Comparison of ENCODE assay signal across 11 cellular contexts in genomic region chr19:38661996-38662395, GRCh38. TPM values are rescaled to one million over a fixed set of nuclear protein-coding genes. Genes with fewer than 3 reads are reported as not detected.
A peak's percentile ranks its signal among the peaks of the same experiment; 100 is the strongest.
DNase-seq lines count a peak whose midpoint lies in the region; ATAC-seq, FAIRE-seq and TF ChIP-seq lines count a peak whose summit lies in the region.
"Had no signal": no experiment of that assay in that cellular context is flagged by ENCODE, and none has a peak within 500 bp of the region (broad histone marks: within the 10 kb centered on the region; RNA-seq: fewer than 3 reads in every experiment).

No MANE protein-coding gene starts in this region.

- TF ChIP-seq CTCF in HL-60 (IDR thresholded peaks at IDR 0.05; ENCODE audit: insufficient read depth, low read length) (no peak), VCaP (conservative IDR thresholded peaks at IDR 0.05) (no peak), keratinocyte (optimal IDR thresholded peaks at IDR 0.05 in 1 of 3, IDR thresholded peaks at IDR 0.05 in 1 of 3, conservative IDR thresholded peaks at IDR 0.05 in 1 of 3; ENCODE audit: extremely low read depth in 1 of 3, insufficient read depth in 2 of 3, low read length in 3 of 3) (no peak), spleen (IDR thresholded peaks at IDR 0.05 in 8 of 11, conservative IDR thresholded peaks at IDR 0.05 in 3 of 11) (no peak)

- H3K4me1 ChIP-seq in keratinocyte (ENCODE audit: control insufficient read depth, extremely low read depth, insufficient read depth, low read length) (peaks cover 94% of the 10 kb centered on the region), spleen (peaks cover 73 to 100% (median 99%) of the 10 kb centered on the region in 6 donors)

- H3K9ac ChIP-seq in keratinocyte (ENCODE audit: control insufficient read depth, extremely low read depth, insufficient read depth, low read length), result peak overlapping the region; percentile 16

- H3K9me3 ChIP-seq in keratinocyte (ENCODE audit: control insufficient read depth, low read depth, low read length) (no peaks in the 10 kb centered on the region), spleen (no peaks in the 10 kb centered on the region)

- H3K4me2 ChIP-seq in keratinocyte (ENCODE audit: control insufficient read depth, extremely low read depth, insufficient read depth, low read depth, low read length), result peak overlapping the region; percentile 22

- ATAC-seq in HG02763 (IDR thresholded peaks at IDR 0.05; ENCODE audit: unreplicated experiment), result no peak
- ATAC-seq: activated CD4-positive, CD25-positive, alpha-beta regulatory T cell treated with anti-CD3 and anti-CD28 coated beads, Interleukin-2, amount 50 U/mL, for 24 hours had no signal

- no peak overlapping the region for H2AFZ ChIP-seq in keratinocyte (ENCODE audit: control insufficient read depth, low read length)

- no peak for TF ChIP-seq POLR2A in spleen (IDR thresholded peaks at IDR 0.05)
- TF ChIP-seq POLR2A in GM12892 (IDR thresholded peaks at IDR 0.05; ENCODE audit: low read depth, low read length), result no peak

- intact Hi-C loops in spleen (cut with DNase I; ENCODE audit: low total_unique reads), result no loop called here

- peaks cover 79% of the 10 kb centered on the region for H3K79me2 ChIP-seq in keratinocyte (ENCODE audit: control insufficient read depth, insufficient read depth, low read length)

- H3K4me3 ChIP-seq in HL-60 (replicated peaks; ENCODE audit: insufficient read depth, low read length), result no peak overlapping the region
- H3K4me3 ChIP-seq in keratinocyte (ENCODE audit: control insufficient read depth in 2 of 3, extremely low read depth in 1 of 3, insufficient read depth in 2 of 3, low read depth in 1 of 3, low read length in 3 of 3), result no peak overlapping the region
- peak overlapping the region in 1 of 8 donors; percentile 4 for H3K4me3 ChIP-seq in spleen

- peaks cover 22% of the 10 kb centered on the region for H4K20me1 ChIP-seq in keratinocyte (ENCODE audit: control insufficient read depth, extremely low read depth, insufficient read depth, low read length)

- 9 to 39% (median 17%) methylated on average over 1 of the region's 1 CpG for WGBS in spleen, 5 donors

- peaks cover 10 to 34% of the 10 kb centered on the region in 2 experiments for H3K36me3 ChIP-seq in keratinocyte (ENCODE audit: control insufficient read depth in 2 of 2, extremely low read depth in 1 of 2, insufficient read depth in 2 of 2, low read length in 2 of 2)
- H3K36me3 ChIP-seq in spleen, result peaks cover 0 to 31% (median 0%) of the 10 kb centered on the region in 6 donors
- H3K36me3 ChIP-seq: brain microvascular endothelial cell had no signal

- FAIRE-seq in keratinocyte (lab: Jason Lieb, UNC) (peak; percentile 75), GM12892 (lab: Jason Lieb, UNC) (no peak), urothelium cell line (lab: Jason Lieb, UNC) (no peak)

- H3K27me3 ChIP-seq in HL-60 (ENCODE audit: insufficient read depth, poor library complexity, severe bottlenecking), result no peaks in the 10 kb centered on the region
- H3K27me3 ChIP-seq in keratinocyte (ENCODE audit: control insufficient read depth, extremely low read depth, insufficient read depth, low read length), result no peaks in the 10 kb centered on the region
- no peaks in the 10 kb centered on the region for H3K27me3 ChIP-seq in spleen (replicated peaks in 1 of 7)
- H3K27me3 ChIP-seq: brain microvascular endothelial cell had no signal

- peak overlapping the region; percentile 19 for H3K27ac ChIP-seq in HL-60 (replicated peaks)
- peak overlapping the region; percentile 88 for H3K27ac ChIP-seq in VCaP
- peak overlapping the region; percentile 70 for H3K27ac ChIP-seq in keratinocyte (ENCODE audit: control insufficient read depth, insufficient read depth, low read length)
- H3K27ac ChIP-seq in spleen, result peak overlapping the region in 7 of 8 donors; percentile 82 to 94 (median 93)
- H3K27ac ChIP-seq: brain microvascular endothelial cell had no signal

- dilution Hi-C loops in keratinocyte (cut with MboI; ENCODE audit: extremely low pct_ligation_motif_present, low sequenced_read_pairs), result no loop called here

- DNase-seq in HL-60 (ENCODE audit: low read depth in 1 of 2, low spot score in 1 of 2), result no peak
- DNase-seq in keratinocyte (ENCODE audit: low read depth, low spot score), result no peak
- no peak for DNase-seq in spleen
- no peak for DNase-seq in GM12892 (ENCODE audit: insufficient read length)
- DNase-seq in NK-92 (lab: John Stamatoyannopoulos, UW; ENCODE audit: unreplicated experiment), result no peak
- no peak for DNase-seq in urothelium cell line (ENCODE audit: low spot score)
- DNase-seq: brain microvascular endothelial cell, NCI-H774 had no signal

- no peaks in the 10 kb centered on the region for H3K9me1 ChIP-seq in keratinocyte (ENCODE audit: control insufficient read depth, extremely low read depth, insufficient read depth, low read length)

RNA-seq across cellular contexts. Expression of gene ACTN4, which starts 14.5 kb away (rescaled TPM):
- polyA plus RNA-seq in keratinocyte, result 463 to 720 TPM (median 526 TPM) in 3 replicates
- 762 TPM for polyA plus RNA-seq in keratinocyte (2011; ENCODE audit: low read depth)
- 452 and 468 TPM in 2 replicates for polyA plus RNA-seq in keratinocyte (2011; cell fraction: cytosol; rRNA removed)
- polyA plus RNA-seq in keratinocyte (2011; cell fraction: nucleus; rRNA removed), result 1,020 and 1,377 TPM in 2 replicates
- polyA plus RNA-seq in keratinocyte (2012; ENCODE audit: low replicate concordance), result 537 and 1,150 TPM in 2 replicates
- 417 to 1,584 TPM (median 501 TPM) in 3 replicates for polyA minus RNA-seq in keratinocyte
- 376 TPM for polyA minus RNA-seq in keratinocyte (2011; cell fraction: cytosol; rRNA and poly(A)+ RNA removed)
- 400 and 697 TPM in 2 replicates for polyA minus RNA-seq in keratinocyte (2011; cell fraction: nucleus; rRNA and poly(A)+ RNA removed)
- 100 to 1,000 TPM; 360 to 621 (median 487) TPM for total RNA-seq in spleen
- 100 to 1,000 TPM in 1 of 3 donors, 10 to 100 TPM in 2; 39.3 to 185 (median 51.2) TPM for polyA plus RNA-seq in spleen
- polyA plus RNA-seq in GM12892 (2012; ENCODE audit: missing spikeins), result 113 TPM

RNA-seq across cellular contexts. Expression of gene EIF3K, which starts 43.0 kb away (rescaled TPM):
- polyA plus RNA-seq in keratinocyte, result 240 to 304 TPM (median 260 TPM) in 3 replicates
- polyA plus RNA-seq in keratinocyte (2011; ENCODE audit: low read depth), result 262 TPM
- 399 and 557 TPM in 2 replicates for polyA plus RNA-seq in keratinocyte (2011; cell fraction: cytosol; rRNA removed)
- polyA plus RNA-seq in keratinocyte (2011; cell fraction: nucleus; rRNA removed), result 275 and 357 TPM in 2 replicates
- polyA plus RNA-seq in keratinocyte (2012; ENCODE audit: low replicate concordance), result 276 and 339 TPM in 2 replicates
- polyA minus RNA-seq in keratinocyte, result 344 to 553 TPM (median 352 TPM) in 3 replicates
- 270 TPM for polyA minus RNA-seq in keratinocyte (2011; cell fraction: cytosol; rRNA and poly(A)+ RNA removed)
- 60.8 and 84.1 TPM in 2 replicates for polyA minus RNA-seq in keratinocyte (2011; cell fraction: nucleus; rRNA and poly(A)+ RNA removed)
- 100 to 1,000 TPM; 232 to 538 (median 244) TPM for total RNA-seq in spleen
- polyA plus RNA-seq in spleen, result 100 to 1,000 TPM; 276 to 365 (median 328) TPM
- 279 TPM for polyA plus RNA-seq in GM12892 (2012; ENCODE audit: missing spikeins)

RNA-seq across cellular contexts. Expression of gene MAP4K1, which starts 44.2 kb away (rescaled TPM):
- 0.22 to 0.25 TPM in 2 of 3 replicates, not detected in the other for polyA plus RNA-seq in keratinocyte
- polyA plus RNA-seq in keratinocyte (2011; ENCODE audit: low read depth), result not detected
- 0.06 TPM in 1 of 2 replicates, not detected in the other for polyA plus RNA-seq in keratinocyte (2011; cell fraction: cytosol; rRNA removed)
- 0.52 and 0.60 TPM in 2 replicates for polyA plus RNA-seq in keratinocyte (2011; cell fraction: nucleus; rRNA removed)
- 0.23 and 0.81 TPM in 2 replicates for polyA plus RNA-seq in keratinocyte (2012; ENCODE audit: low replicate concordance)
- polyA minus RNA-seq in keratinocyte, result not detected in 3 replicates
- not detected for polyA minus RNA-seq in keratinocyte (2011; cell fraction: cytosol; rRNA and poly(A)+ RNA removed)
- polyA minus RNA-seq in keratinocyte (2011; cell fraction: nucleus; rRNA and poly(A)+ RNA removed), result not detected in 2 replicates
- total RNA-seq in spleen, result 100 to 1,000 TPM in 4 of 7 donors, 10 to 100 TPM in 3; 58.2 to 163 (median 122) TPM
- 100 to 1,000 TPM in 2 of 3 donors, 10 to 100 TPM in 1; 81.3 to 161 (median 153) TPM for polyA plus RNA-seq in spleen
- 105 TPM for polyA plus RNA-seq in GM12892 (2012; ENCODE audit: missing spikeins)

Comparison
In these comparisons a context has a peak if more than half of its experiments do, and no peak if none do; other contexts are left out.
1. H3K27ac ChIP-seq: peak in every context shown above with its lines; median percentile 93 in spleen; 88 in VCaP; 70 in keratinocyte; 19 in HL-60.
2. RNA of gene MAP4K1, which starts 44.2 kb away (polyA plus RNA-seq): 81.3 to 161 TPM in spleen; 0.06 to 0.81 TPM in keratinocyte; every median in the first group is over 10 times any median in the second.